9 cellular contexts compared by ENCODE assay signal in the genomic region with DNA sequence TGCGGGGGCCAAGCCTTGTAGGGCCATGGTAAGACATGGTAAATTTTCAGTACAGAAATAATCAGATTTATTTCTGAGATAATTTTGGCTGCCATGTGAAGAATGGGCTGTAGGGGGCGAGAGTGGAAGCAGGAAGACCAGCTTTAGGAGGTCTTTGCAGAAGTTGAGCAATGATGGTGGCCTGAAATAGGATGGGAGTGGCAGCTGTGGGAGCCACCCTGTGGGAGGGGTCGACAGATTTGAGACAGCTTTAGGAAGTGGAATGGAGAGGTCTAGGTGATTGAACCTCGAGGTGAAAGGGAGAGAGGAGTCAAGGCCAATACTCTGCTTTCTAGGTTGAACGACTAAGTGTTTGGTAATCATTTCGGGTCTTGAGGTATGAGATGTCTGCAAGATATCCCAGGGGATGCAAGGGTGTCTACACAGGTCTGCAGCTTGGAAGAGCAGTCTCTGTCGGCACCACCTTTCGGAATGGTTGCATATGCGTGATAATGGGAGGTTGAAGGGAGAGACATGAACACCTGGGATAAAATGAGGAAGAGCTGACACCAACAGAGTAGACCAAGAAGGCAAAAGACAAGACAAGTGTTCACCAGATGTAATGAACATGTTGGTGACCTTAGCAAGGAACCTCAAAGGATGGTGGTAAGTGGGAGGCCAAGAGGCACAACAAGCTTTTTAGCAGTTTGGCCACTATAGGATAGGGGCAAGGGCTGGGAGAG. TPM values are rescaled to one million over a fixed set of nuclear protein-coding genes. Genes with fewer than 3 reads are reported as not detected.
DNase-seq lines count a peak whose midpoint lies in the region; ATAC-seq and TF ChIP-seq lines count a peak whose summit lies in the region.
"Had no signal": no experiment of that assay in that cellular context is flagged by ENCODE, and none has a peak within 500 bp of the region (broad histone marks: within the 10 kb centered on the region; RNA-seq: fewer than 3 reads in every experiment).

No MANE protein-coding gene starts in this region.

- peaks cover 9% of the 10 kb centered on the region for H3K36me3 Mint-ChIP-seq in T-cell

- POLR2A ChIA-PET in T-cell (lab: Charles Lee): interaction anchor here in 1 of 2 donors (0.6 kb wide), 1 partner anchor 160 kb away, joined by 3 read pairs; the partner anchor contains the start of gene FAM171A2

- H3K4me1 Mint-ChIP-seq in T-cell: peaks cover 31 to 47% (median 45%) of the 10 kb centered on the region in 3 donors

- CTCF ChIA-PET in T-cell (lab: Charles Lee): interaction anchor here (0.5 to 1.4 kb wide), 6 partner anchors 17 to 1245 kb away, joined by 3 to 5 read pairs (median 4); partner anchors contain the start of genes GRN (in 1 of the 2) and TMUB2 (in 1 of the 2)

- H3K27me3 Mint-ChIP-seq in T-cell: no peaks in the 10 kb centered on the region

- peak overlapping the region; percentile 78 to 80 for H3K27ac Mint-ChIP-seq in T-cell

- H3K9me3 Mint-ChIP-seq in T-cell: no peaks in the 10 kb centered on the region

- ATAC-seq in T-cell (replicated peaks in 1 of 4): no peak

- DNase-seq in NCI-H526 (lab: John Stamatoyannopoulos, UW): peak; percentile 66 to 87
- no peak for DNase-seq in NCI-H526 treated with DMSO at 0.1 percent for 48 hours (lab: John Stamatoyannopoulos, UW)
- peak in 19 of 34 experiments; percentile 29 to 55 (median 42) for DNase-seq in T-cell
- peak; percentile 35 for DNase-seq in central memory CD4-positive, alpha-beta T cell
- peak; percentile 71 for DNase-seq in myocyte (ENCODE audit: low read depth)
- DNase-seq in DMS79 treated with DMSO at 0.1 percent for 48 hours (lab: John Stamatoyannopoulos, UW): no peak
- DNase-seq in mesenteric fat pad (ENCODE audit: low spot score): no peak

- peak; percentile 45; the same call in 1 of the 2 replicates for TF ChIP-seq CTCF in LNCAP (IDR thresholded peaks at IDR 0.05)

- H3K4me3 Mint-ChIP-seq in T-cell: no peak overlapping the region

RNA-seq across cellular contexts. Expression of gene ATXN7L3, which starts 4.2 kb away (rescaled TPM):
- total RNA-seq in T-cell (100 to 1,000 TPM; 101 to 130 (median 125) TPM), myocyte (55.4 and 60.5 TPM in 2 replicates), mesenteric fat pad (64.5 TPM)
- 49.3 TPM for polyA plus RNA-seq in myocyte (2012)

RNA-seq across cellular contexts. Expression of gene UBTF, which starts 15.6 kb away (rescaled TPM):
- total RNA-seq in T-cell: 100 to 1,000 TPM; 162 to 228 (median 213) TPM
- total RNA-seq in myocyte: 45.7 and 65.8 TPM in 2 replicates
- 54.7 TPM for polyA plus RNA-seq in myocyte (2012)
- total RNA-seq in mesenteric fat pad: 41.2 TPM

RNA-seq across cellular contexts. Expression of gene TMUB2, which starts 17.1 kb away (rescaled TPM):
- total RNA-seq in T-cell (10 to 100 TPM; 42.0 to 46.6 (median 43.0) TPM), myocyte (28.1 and 28.6 TPM in 2 replicates), mesenteric fat pad (35.8 TPM)
- 43.7 TPM for polyA plus RNA-seq in myocyte (2012)

RNA-seq across cellular contexts. Expression of gene ASB16, which starts 33.4 kb away (rescaled TPM):
- total RNA-seq in T-cell (under 1 TPM in 1 of 5 donors, not detected in 4; 0.15 TPM), myocyte (4.0 and 7.8 TPM in 2 replicates), mesenteric fat pad (not detected)
- polyA plus RNA-seq in myocyte (2012): 1.7 TPM
- total RNA-seq: temporal lobe had no signal

Comparison
In these comparisons a context has a peak if more than half of its experiments do, and no peak if none do; other contexts are left out.
1. DNase-seq: peak in NCI-H526 (2 of 2), T-cell (19 of 34), central memory CD4-positive, alpha-beta T cell (single experiment) and myocyte (single experiment); none in NCI-H526 treated with DMSO at 0.1 percent for 48 hours (single experiment), DMS79 treated with DMSO at 0.1 percent for 48 hours (single experiment) and mesenteric fat pad (single experiment).